In genomic region chr7:116628971-116629586, GRCh38 we compare ENCODE assay signal across 13 cellular contexts. TPM values are rescaled to one million over a fixed set of nuclear protein-coding genes. Genes with fewer than 3 reads are reported as not detected.
DNase-seq lines count a peak whose midpoint lies in the region; ATAC-seq and TF ChIP-seq lines count a peak whose summit lies in the region.
"Had no signal": no experiment of that assay in that cellular context is flagged by ENCODE, and none has a peak within 500 bp of the region (broad histone marks: within the 10 kb centered on the region; RNA-seq: fewer than 3 reads in every experiment).

No MANE protein-coding gene starts in this region.

- intact Hi-C loops in psoas muscle (cut with DNase I): no loop called here

- H3K4me1 ChIP-seq in right atrium auricular region (peaks cover 0 to 8% of the 10 kb centered on the region in 2 donors), psoas muscle (peaks cover 50% of the 10 kb centered on the region)

- H3K4me3 ChIP-seq in right atrium auricular region (no peak overlapping the region), psoas muscle (peak overlapping the region; percentile 9)

- no peak overlapping the region for H3K4me3 Mint-ChIP-seq in activated T-cell treated with anti-CD3 and anti-CD28 coated beads, Interleukin-2, amount 50 U/mL, for 72 hours
- H3K4me3 Mint-ChIP-seq: T-helper 2 cell treated with Interferon-gamma antibody and Interleukin-4, amounts not matched to agents 5 μg/mL and 100 μg/mL, for 36 hours had no signal

- no peak for TF ChIP-seq CTCF in right atrium auricular region (IDR thresholded peaks at IDR 0.05)
- no peak for TF ChIP-seq CTCF in psoas muscle (IDR thresholded peaks at IDR 0.05)

- ATAC-seq in psoas muscle: peak in 3 of 4 donors; percentile 55 to 68 (median 59)
- no peak for ATAC-seq in activated T-cell treated with anti-CD3 and anti-CD28 coated beads, Interleukin-2, amount 50 U/mL, for 72 hours (replicated peaks in 1 of 2)

- no peaks in the 10 kb centered on the region for H3K36me3 ChIP-seq in right atrium auricular region
- no peaks in the 10 kb centered on the region for H3K36me3 ChIP-seq in psoas muscle (ENCODE audit: insufficient read depth in 1 of 2, low read depth in 1 of 2)

- DNase-seq in AG20443 (ENCODE audit: low spot score) (peak; percentile 18), amniotic epithelial cell (ENCODE audit: low read depth) (peak; percentile 20), right atrium auricular region (ENCODE audit: low spot score) (no peak), psoas muscle (no peak), SIG-M5 (lab: John Stamatoyannopoulos, UW) (no peak), DMS153 treated with DMSO at 0.1 percent for 48 hours (lab: John Stamatoyannopoulos, UW; ENCODE audit: unreplicated experiment) (no peak), NCI-H146 treated with DMSO at 0.1 percent for 48 hours (lab: John Stamatoyannopoulos, UW; ENCODE audit: unreplicated experiment) (no peak)
- DNase-seq in activated T-cell treated with anti-CD3 and anti-CD28 coated beads, Interleukin-2, amount 50 U/mL, for 72 hours: no peak
- DNase-seq: NCI-H524 had no signal

- H3K36me3 Mint-ChIP-seq in activated T-cell treated with anti-CD3 and anti-CD28 coated beads, Interleukin-2, amount 50 U/mL, for 72 hours (ENCODE audit: insufficient read depth in 2 of 2): no peaks in the 10 kb centered on the region

- no peak overlapping the region for H3K27ac Mint-ChIP-seq in activated T-cell treated with anti-CD3 and anti-CD28 coated beads, Interleukin-2, amount 50 U/mL, for 72 hours
- H3K27ac Mint-ChIP-seq: progenitor cell of endocrine pancreas; T-helper 2 cell treated with Interferon-gamma antibody and Interleukin-4, amounts not matched to agents 5 μg/mL and 100 μg/mL, for 36 hours had no signal

- H3K27ac ChIP-seq in right atrium auricular region: peak overlapping the region; percentile 47 to 76
- H3K27ac ChIP-seq in psoas muscle: peak overlapping the region; percentile 80
- H3K27ac ChIP-seq: C4-2B, KMS-11 had no signal

- 7 to 12% (median 7%) methylated on average over 3 of the region's 3 CpGs for WGBS in psoas muscle, 3 donors

- no peaks in the 10 kb centered on the region for H3K4me1 Mint-ChIP-seq in activated T-cell treated with anti-CD3 and anti-CD28 coated beads, Interleukin-2, amount 50 U/mL, for 72 hours (ENCODE audit: low read depth)

- H3K27me3 Mint-ChIP-seq in activated T-cell treated with anti-CD3 and anti-CD28 coated beads, Interleukin-2, amount 50 U/mL, for 72 hours (ENCODE audit: low read depth): peaks cover 17% of the 10 kb centered on the region

- H3K27me3 ChIP-seq in right atrium auricular region (no peaks in the 10 kb centered on the region), psoas muscle (ENCODE audit: insufficient read depth in 3 of 3, low read length in 2 of 3) (no peaks in the 10 kb centered on the region)

- H3K9me3 Mint-ChIP-seq in activated T-cell treated with anti-CD3 and anti-CD28 coated beads, Interleukin-2, amount 50 U/mL, for 72 hours: no peaks in the 10 kb centered on the region
- H3K9me3 Mint-ChIP-seq: T-helper 2 cell treated with Interferon-gamma antibody and Interleukin-4, amounts not matched to agents 5 μg/mL and 100 μg/mL, for 36 hours had no signal

- no peaks in the 10 kb centered on the region for H3K9me3 ChIP-seq in right atrium auricular region
- H3K9me3 ChIP-seq in psoas muscle: no peaks in the 10 kb centered on the region

RNA-seq across cellular contexts. Expression of gene MET, which starts 42.9 kb away (rescaled TPM):
- total RNA-seq in right atrium auricular region (10 to 100 TPM; 16.1 to 17.5 TPM), psoas muscle (10 to 100 TPM; 17.8 to 84.1 (median 29.3) TPM)
- 10 to 100 TPM in 2 of 3 donors, 1 to 10 TPM in 1; 5.9 to 50.3 (median 11.0) TPM for polyA plus RNA-seq in psoas muscle
- 1 to 10 TPM; 2.4 TPM for total RNA-seq in activated T-cell treated with anti-CD3 and anti-CD28 coated beads, Interleukin-2, amount 50 U/mL, for 72 hours

Comparison
In these comparisons a context has a peak if more than half of its experiments do, and no peak if none do; other contexts are left out.
1. DNase-seq: peak in AG20443 (single experiment) and amniotic epithelial cell (single experiment); none in right atrium auricular region (single experiment), psoas muscle (0 of 2), SIG-M5 (single experiment), DMS153 treated with DMSO at 0.1 percent for 48 hours (single experiment), NCI-H146 treated with DMSO at 0.1 percent for 48 hours (single experiment) and activated T-cell treated with anti-CD3 and anti-CD28 coated beads, Interleukin-2, amount 50 U/mL, for 72 hours (0 of 2).
2. ATAC-seq: peak in psoas muscle (3 of 4); none in activated T-cell treated with anti-CD3 and anti-CD28 coated beads, Interleukin-2, amount 50 U/mL, for 72 hours (0 of 2).
3. RNA of gene MET, which starts 42.9 kb away (total RNA-seq): 17.8 to 84.1 TPM in psoas muscle and 16.1 to 17.5 TPM in right atrium auricular region; 2.4 TPM in activated T-cell treated with anti-CD3 and anti-CD28 coated beads, Interleukin-2, amount 50 U/mL, for 72 hours; every median in the first group is over 4 times any median in the second.